In genomic region chr21:15199940-15200339, GRCh38 we compare ENCODE assay signal across 32 cellular contexts.
"Had no signal": no experiment of that assay in that cellular context is flagged by ENCODE, and none has a peak within 500 bp of the region (broad histone marks: within the 10 kb centered on the region; RNA-seq: fewer than 3 reads in every experiment).

No MANE protein-coding gene starts in this region.

- ATAC-seq: gastroesophageal sphincter; naive thymus-derived CD8-positive, alpha-beta T cell; stimulated activated naive B cell treated with anti-CD40 and anti-IgM and Interleukin-4, amounts not matched to agents 10 μg/mL and 1 μg/mL and 100 μg/mL, for 72 hours had no signal

- H3K9me3 Mint-ChIP-seq: activated CD4-positive, alpha-beta memory T cell treated with anti-CD3 and anti-CD28 coated beads for 36 hours; activated CD4-positive, alpha-beta T cell treated with anti-CD3 and anti-CD28 coated beads, Interleukin-2, amount 10 ng/mL, durations not matched to agents 24 days and 14 days; activated naive CD4-positive, alpha-beta T cell treated with anti-CD3 and anti-CD28 coated beads for 36 hours; activated naive CD8-positive, alpha-beta T cell treated with anti-CD3 and anti-CD28 coated beads for 36 hours; activated T-helper 1 cell treated with anti-CD3 and anti-CD28 coated beads, Interleukin-12 subunit alpha, Interleukin-12 subunit beta, Interleukin-2, Interleukin-4 antibody, amounts not matched to agents 30 ng/mL and 10 ng/mL and 1 ng/mL, durations not matched to agents 14 hours and 24 hours and 36 hours; brain; dendritic cell treated with granulocyte-macrophage colony-stimulating factor and Interleukin-4, amounts not matched to agents 40 ng/mL and 50 ng/mL, for 4 days; naive thymus-derived CD8-positive, alpha-beta T cell; neural crest cell; stimulated activated naive B cell treated with anti-CD40 and anti-IgM and Interleukin-4, amounts not matched to agents 10 μg/mL and 1 μg/mL and 100 μg/mL, for 72 hours had no signal

- H3K27ac Mint-ChIP-seq: activated CD4-positive, alpha-beta memory T cell treated with anti-CD3 and anti-CD28 coated beads for 36 hours; activated CD4-positive, alpha-beta T cell treated with anti-CD3 and anti-CD28 coated beads, Interleukin-2, amount 10 ng/mL, durations not matched to agents 24 days and 14 days; activated naive CD4-positive, alpha-beta T cell treated with anti-CD3 and anti-CD28 coated beads for 36 hours; activated naive CD8-positive, alpha-beta T cell treated with anti-CD3 and anti-CD28 coated beads for 36 hours; activated T-helper 1 cell treated with anti-CD3 and anti-CD28 coated beads, Interleukin-12 subunit alpha, Interleukin-12 subunit beta, Interleukin-2, Interleukin-4 antibody, amounts not matched to agents 30 ng/mL and 10 ng/mL and 1 ng/mL, durations not matched to agents 14 hours and 24 hours and 36 hours; brain; dendritic cell treated with granulocyte-macrophage colony-stimulating factor and Interleukin-4, amounts not matched to agents 40 ng/mL and 50 ng/mL, for 4 days; naive thymus-derived CD8-positive, alpha-beta T cell; stimulated activated naive B cell treated with anti-CD40 and anti-IgM and Interleukin-4, amounts not matched to agents 10 μg/mL and 1 μg/mL and 100 μg/mL, for 72 hours had no signal

- H3K4me3 Mint-ChIP-seq: activated CD4-positive, alpha-beta memory T cell treated with anti-CD3 and anti-CD28 coated beads for 36 hours; activated CD4-positive, alpha-beta T cell treated with anti-CD3 and anti-CD28 coated beads, Interleukin-2, amount 10 ng/mL, durations not matched to agents 24 days and 14 days; activated naive CD4-positive, alpha-beta T cell treated with anti-CD3 and anti-CD28 coated beads for 36 hours; activated naive CD8-positive, alpha-beta T cell treated with anti-CD3 and anti-CD28 coated beads for 36 hours; activated T-helper 1 cell treated with anti-CD3 and anti-CD28 coated beads, Interleukin-12 subunit alpha, Interleukin-12 subunit beta, Interleukin-2, Interleukin-4 antibody, amounts not matched to agents 30 ng/mL and 10 ng/mL and 1 ng/mL, durations not matched to agents 14 hours and 24 hours and 36 hours; brain; dendritic cell treated with granulocyte-macrophage colony-stimulating factor and Interleukin-4, amounts not matched to agents 40 ng/mL and 50 ng/mL, for 4 days; naive thymus-derived CD8-positive, alpha-beta T cell; neural crest cell; stimulated activated naive B cell treated with anti-CD40 and anti-IgM and Interleukin-4, amounts not matched to agents 10 μg/mL and 1 μg/mL and 100 μg/mL, for 72 hours had no signal

- DNase-seq: activated CD4-positive, alpha-beta memory T cell treated with anti-CD3 and anti-CD28 coated beads for 36 hours; activated CD4-positive, alpha-beta T cell treated with anti-CD3 and anti-CD28 coated beads, Interleukin-2, amount 10 ng/mL, durations not matched to agents 24 days and 14 days; activated CD4-positive, CD25-positive, alpha-beta regulatory T cell treated with anti-CD3 and anti-CD28 coated beads, Interleukin-2, amount 50 U/mL, for 72 hours; activated CD8-positive, alpha-beta memory T cell treated with anti-CD3 and anti-CD28 coated beads, Interleukin-2, amount 50 U/mL, for 4 hours; activated effector memory CD4-positive, alpha-beta T cell treated with anti-CD3 and anti-CD28 coated beads, Interleukin-2, amount 50 U/mL, for 16 hours; activated naive CD4-positive, alpha-beta T cell treated with anti-CD3 and anti-CD28 coated beads for 36 hours; activated naive CD8-positive, alpha-beta T cell treated with anti-CD3 and anti-CD28 coated beads for 36 hours; activated T-cell treated with anti-CD3 and anti-CD28 coated beads, Interleukin-2, amount 50 U/mL, for 1 hour; adrenal gland; caudate nucleus; left cardiac atrium; midbrain; naive thymus-derived CD8-positive, alpha-beta T cell; occipital lobe; psoas muscle; stimulated activated CD4-positive, alpha-beta T cell treated with anti-CD3 and anti-CD28 coated beads, Interleukin-1b, Interleukin-23, amount 100 ng/mL, for 48 hours; stimulated activated CD4-positive, alpha-beta T cell treated with anti-CD3 and anti-CD28 coated beads, Interleukin-4, amount 100 ng/mL, for 4 hours; stimulated activated CD8-positive, alpha-beta memory T cell treated with anti-CD3 and anti-CD28 coated beads, Interleukin-4, amount 100 ng/mL, for 48 hours; stimulated activated naive B cell treated with anti-CD40 and anti-IgM and Interleukin-4, amounts not matched to agents 10 μg/mL and 1 μg/mL and 100 μg/mL, for 72 hours; stomach; tibial artery had no signal

- H3K4me1 ChIP-seq: ascending aorta, gastroesophageal sphincter, parathyroid adenoma, psoas muscle, stomach, suprapubic skin had no signal

- H3K36me3 ChIP-seq: adrenal gland, ascending aorta, gastroesophageal sphincter, stomach, suprapubic skin, tibial artery had no signal

- H3K9me3 ChIP-seq: adrenal gland, ascending aorta, gastroesophageal sphincter, psoas muscle, stomach, suprapubic skin, tibial artery had no signal

- H3K27ac ChIP-seq: adrenal gland, ascending aorta, epithelial cell of prostate, gastroesophageal sphincter, hepatocyte, parathyroid adenoma, psoas muscle, stomach, suprapubic skin, tibial artery had no signal

- H3K27me3 ChIP-seq: adrenal gland, ascending aorta, gastroesophageal sphincter, hepatocyte, stomach, suprapubic skin, tibial artery had no signal

- H3K36me3 Mint-ChIP-seq: activated CD4-positive, alpha-beta memory T cell treated with anti-CD3 and anti-CD28 coated beads for 36 hours; activated naive CD8-positive, alpha-beta T cell treated with anti-CD3 and anti-CD28 coated beads for 36 hours; brain; naive thymus-derived CD8-positive, alpha-beta T cell; stimulated activated naive B cell treated with anti-CD40 and anti-IgM and Interleukin-4, amounts not matched to agents 10 μg/mL and 1 μg/mL and 100 μg/mL, for 72 hours had no signal

- H3K4me1 Mint-ChIP-seq: activated CD4-positive, alpha-beta T cell treated with anti-CD3 and anti-CD28 coated beads, Interleukin-2, amount 10 ng/mL, durations not matched to agents 24 days and 14 days; activated naive CD8-positive, alpha-beta T cell treated with anti-CD3 and anti-CD28 coated beads for 36 hours; naive thymus-derived CD8-positive, alpha-beta T cell; stimulated activated naive B cell treated with anti-CD40 and anti-IgM and Interleukin-4, amounts not matched to agents 10 μg/mL and 1 μg/mL and 100 μg/mL, for 72 hours had no signal

- H3K4me3 ChIP-seq: adrenal gland, ascending aorta, gastroesophageal sphincter, hepatocyte, psoas muscle, smooth muscle cell, stomach, suprapubic skin, tibial artery had no signal
